ENCODE assay signal across 8 cellular contexts in the genomic region with DNA sequence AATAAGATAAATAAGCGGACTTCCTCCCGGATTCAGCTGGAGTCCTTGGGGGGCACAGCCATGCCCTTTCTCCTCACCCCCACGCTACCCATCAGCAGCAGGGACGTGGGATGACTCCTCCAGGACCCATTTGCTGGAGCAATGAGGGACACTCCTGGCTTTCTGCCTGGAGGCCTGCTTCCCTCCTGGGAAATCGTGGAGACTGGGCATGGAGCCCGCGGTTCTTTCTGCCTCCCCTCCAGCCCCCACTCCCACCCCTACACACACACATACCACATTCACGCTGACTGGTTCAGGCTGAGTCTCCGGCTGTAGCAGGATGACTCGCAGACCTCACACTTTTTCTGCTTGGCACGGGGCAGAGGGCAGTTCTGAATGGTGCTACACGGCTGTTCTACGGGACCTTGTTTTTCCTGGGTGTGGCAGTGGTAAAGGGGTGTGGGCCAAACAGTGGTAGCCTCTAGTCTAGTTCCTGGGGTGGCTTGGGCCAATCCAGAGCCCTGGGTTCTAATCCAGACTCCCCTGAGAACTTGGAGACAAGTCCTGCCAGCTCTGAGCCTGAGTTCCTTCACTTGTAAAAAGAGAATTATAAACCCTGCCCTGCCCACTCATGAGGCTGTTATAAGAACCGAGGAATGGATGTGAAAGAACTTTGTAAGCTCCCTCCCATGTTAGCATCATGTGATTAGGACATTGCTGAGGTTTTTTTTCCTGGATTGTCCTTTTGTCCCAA.
DNase-seq lines count a peak whose midpoint lies in the region; ATAC-seq, FAIRE-seq and TF ChIP-seq lines count a peak whose summit lies in the region.

No MANE protein-coding gene starts in this region.

- TF ChIP-seq CTCF in fibroblast of villous mesenchyme (IDR thresholded peaks at IDR 0.05; ENCODE audit: insufficient read depth, low read depth, low read length), result no peak

- H3K4me3 ChIP-seq in fibroblast of villous mesenchyme (ENCODE audit: low read depth, low read length) (no peak overlapping the region), neuron (ENCODE audit: low read length) (peak overlapping the region; percentile 33)

- TF ChIP-seq POLR2A in GM18505 (IDR thresholded peaks at IDR 0.05; ENCODE audit: borderline replicate concordance, extremely low read depth, insufficient read depth, insufficient read length), result no peak

- DNase-seq in ELF-1 (ENCODE audit: low read depth, low spot score) (peak; percentile 30), RCC 7860 (ENCODE audit: low spot score) (peak; percentile 55), fibroblast of villous mesenchyme (ENCODE audit: low read depth) (peak; percentile 83), NCI-H510A treated with DMSO at 0.1 percent for 48 hours (lab: John Stamatoyannopoulos, UW) (no peak)

- no peak for FAIRE-seq in RCC 7860 (lab: Jason Lieb, UNC)

- no peak overlapping the region for H2AFZ ChIP-seq in neuron (ENCODE audit: low read depth, low read length)

- H3K36me3 ChIP-seq in neuron (ENCODE audit: insufficient read depth, low read length), result no peaks in the 10 kb centered on the region

- H3K4me1 ChIP-seq in neuron (ENCODE audit: insufficient read depth, low read length), result peaks cover 15% of the 10 kb centered on the region

- H3K9me3 ChIP-seq in neuron (ENCODE audit: low read length), result no peaks in the 10 kb centered on the region

- H3K27me3 ChIP-seq in neuron (ENCODE audit: insufficient read depth, low read length), result peaks cover 10% of the 10 kb centered on the region

- ATAC-seq in GM18505 (IDR thresholded peaks at IDR 0.05; ENCODE audit: unreplicated experiment) (no peak), HG02759 (IDR thresholded peaks at IDR 0.05; ENCODE audit: unreplicated experiment) (no peak), HG03108 (IDR thresholded peaks at IDR 0.05; ENCODE audit: unreplicated experiment) (no peak)
